In genomic region chr13:113350938-113351335, GRCh38 we compare ENCODE assay signal across 1 cellular context.
TF ChIP-seq lines count a peak whose summit lies in the region.

No MANE protein-coding gene starts in this region.

TF ChIP-seq in SK-N-SH, 30 proteins besides CTCF, POLR2A, EP300 and RAD21 (continued from another document):
- TF ChIP-seq ZBTB33 (IDR thresholded peaks at IDR 0.05; ENCODE audit: borderline replicate concordance, low read depth) (no peak), FOSL2 (IDR thresholded peaks at IDR 0.05; ENCODE audit: borderline replicate concordance, low read depth) (no peak), YY1 (IDR thresholded peaks at IDR 0.05; ENCODE audit: low read depth) (no peak), TCF12 (IDR thresholded peaks at IDR 0.05) (no peak), MAX (IDR thresholded peaks at IDR 0.05; ENCODE audit: low read depth) (no peak), GABPA (IDR thresholded peaks at IDR 0.05; ENCODE audit: low read depth) (no peak)
